Comparison of ENCODE assay signal across 8 cellular contexts in the genomic region with DNA sequence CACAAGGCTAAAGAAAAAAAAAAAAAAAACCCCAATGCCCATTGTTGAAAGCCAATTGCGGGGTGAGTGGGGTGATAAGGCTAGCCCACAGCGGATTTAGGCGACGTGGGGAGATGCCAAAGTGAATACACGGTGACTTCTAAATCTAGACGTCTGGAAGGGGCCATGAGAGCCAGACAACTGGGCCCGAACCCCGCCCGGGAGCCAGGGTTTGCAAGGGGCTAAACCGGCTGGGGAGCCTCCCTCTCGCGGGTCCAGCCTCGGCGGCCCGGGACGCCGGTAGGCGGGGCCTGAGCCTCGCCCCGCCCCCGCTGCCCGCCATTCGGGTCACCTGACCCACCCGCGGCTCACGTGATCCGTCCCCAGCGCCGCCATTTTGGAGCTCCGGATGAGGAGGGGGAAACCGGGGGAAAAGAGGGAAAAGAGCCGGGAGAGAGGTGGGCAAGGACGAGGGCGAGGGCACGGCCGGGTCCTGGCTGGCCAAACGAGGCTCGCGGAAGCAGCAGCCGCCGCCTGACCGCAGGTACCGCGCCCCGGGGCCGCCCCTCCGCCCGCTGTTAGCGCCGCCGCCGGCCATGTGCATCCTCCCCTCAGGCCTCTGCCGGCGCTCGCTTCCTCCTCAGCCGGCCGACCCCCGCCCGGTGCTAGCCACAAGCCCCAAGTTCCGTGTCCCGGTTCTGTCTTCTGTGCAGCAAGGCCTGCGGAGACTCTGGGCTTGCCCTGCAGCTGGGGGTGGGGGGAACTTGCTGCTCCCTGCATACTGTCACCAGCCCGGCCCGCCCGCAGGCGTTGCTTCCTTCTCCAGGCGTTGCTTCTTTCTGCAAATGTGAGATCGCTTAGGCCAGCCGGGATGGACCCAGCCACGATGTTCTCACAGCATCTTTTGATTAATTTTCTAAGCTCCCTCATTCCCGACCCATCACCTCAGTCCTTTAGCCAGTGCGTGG. TPM values are rescaled to one million over a fixed set of nuclear protein-coding genes. Genes with fewer than 3 reads are reported as not detected.
DNase-seq lines count a peak whose midpoint lies in the region; ATAC-seq, FAIRE-seq and TF ChIP-seq lines count a peak whose summit lies in the region.

Gene ZNF507, plus strand, starts transcription at position 350 of the 947 bp plus-strand sequence. CDS start 7,221 bp downstream, outside the sequence.

- H3K9me3 Mint-ChIP-seq in immature natural killer cell = no peaks in the 10 kb centered on the region

- H3K79me2 ChIP-seq in ACC112 (ENCODE audit: control insufficient read depth, insufficient read depth, low read length, unreplicated experiment) = peaks cover 43% of the 10 kb centered on the region

- peak; percentile 83 for DNase-seq in NCI-H2171 (lab: John Stamatoyannopoulos, UW)
- peak; percentile 25 for DNase-seq in bronchial epithelial cell (ENCODE audit: low read depth)
- peak; percentile 81 to 84 (median 82) for DNase-seq in immature natural killer cell
- peak; percentile 41 for DNase-seq in smooth muscle cell of the brain vasculature (ENCODE audit: low read depth, low spot score)

- peak within 1 kb of the TSS; percentile 78 for H2AFZ ChIP-seq in ACC112 (ENCODE audit: low read length, unreplicated experiment)

- peak within 1 kb of the TSS; percentile 91 to 97 (median 94) for H3K27ac Mint-ChIP-seq in immature natural killer cell

- H3K4me3 ChIP-seq in ACC112 (ENCODE audit: low read depth, low read length) (peak within 1 kb of the TSS; percentile 90), WI38 (ENCODE audit: low read depth, low read length) (peak within 1 kb of the TSS; percentile 92), bronchial epithelial cell (ENCODE audit: low read depth, low read length) (peak within 1 kb of the TSS; percentile 84)

- peak; percentile 51 for ATAC-seq in GM18861 (IDR thresholded peaks at IDR 0.05; ENCODE audit: unreplicated experiment)
- peak; percentile 79 for ATAC-seq in HG03066 (IDR thresholded peaks at IDR 0.05; ENCODE audit: low read depth, unreplicated experiment)

- H3K36me3 ChIP-seq in ACC112 (ENCODE audit: insufficient read depth, low read length) (peaks cover 9% of the 10 kb centered on the region; the same call in 1 of the 2 replicates), bronchial epithelial cell (ENCODE audit: control insufficient read depth, insufficient read depth, low read length) (peaks cover 5% of the 10 kb centered on the region)

- peaks cover 2 to 12% (median 7%) of the 10 kb centered on the region in 3 donors for H3K27me3 Mint-ChIP-seq in immature natural killer cell (ENCODE audit: low read depth in 3 of 3)

- peaks cover 40 to 47% of the 10 kb centered on the region in 2 donors for H3K4me1 Mint-ChIP-seq in immature natural killer cell

- peak within 1 kb of the TSS; percentile 90 to 99 (median 97) for H3K4me3 Mint-ChIP-seq in immature natural killer cell

- no peak for FAIRE-seq in bronchial epithelial cell (lab: Jason Lieb, UNC)

- H3K27me3 ChIP-seq in ACC112 (ENCODE audit: insufficient read depth, low read length) (no peaks in the 10 kb centered on the region), bronchial epithelial cell (ENCODE audit: control insufficient read depth, insufficient read depth, low read length) (no peaks in the 10 kb centered on the region)

- peaks cover 5 to 9% (median 5%) of the 10 kb centered on the region in 3 donors for H3K36me3 Mint-ChIP-seq in immature natural killer cell

- H3K4me1 ChIP-seq in ACC112 (ENCODE audit: control insufficient read depth, insufficient read depth, low read length, unreplicated experiment) = peaks cover 26% of the 10 kb centered on the region

- H3K27ac ChIP-seq in ACC112 (ENCODE audit: low read depth, low read length) = peak within 1 kb of the TSS; percentile 18; the same call in 1 of the 2 replicates

- TF ChIP-seq CTCF in WI38 (IDR thresholded peaks at IDR 0.05; ENCODE audit: low read depth, low read length) (no peak), bronchial epithelial cell (IDR thresholded peaks at IDR 0.05; ENCODE audit: insufficient read depth, low read length, severe bottlenecking) (no peak)

RNA-seq across cellular contexts. Expression of gene ZNF507, which starts in this region (rescaled TPM):
- total RNA-seq in bronchial epithelial cell = 7.0 and 7.1 TPM in 2 replicates
- polyA plus RNA-seq in immature natural killer cell = 1 to 10 TPM; 3.7 to 6.5 (median 5.0) TPM

Comparison
In these comparisons a context has a peak if more than half of its experiments do, and no peak if none do; other contexts are left out.
1. Peak in every context shown above with its lines: DNase-seq, ATAC-seq, H3K4me3 ChIP-seq and H3K27ac ChIP-seq.
2. DNase-seq: peak in every context shown above with its lines; median percentile 83 in NCI-H2171; 82 in immature natural killer cell; 41 in smooth muscle cell of the brain vasculature; 25 in bronchial epithelial cell.